10 cellular contexts compared by ENCODE assay signal in the genomic region with DNA sequence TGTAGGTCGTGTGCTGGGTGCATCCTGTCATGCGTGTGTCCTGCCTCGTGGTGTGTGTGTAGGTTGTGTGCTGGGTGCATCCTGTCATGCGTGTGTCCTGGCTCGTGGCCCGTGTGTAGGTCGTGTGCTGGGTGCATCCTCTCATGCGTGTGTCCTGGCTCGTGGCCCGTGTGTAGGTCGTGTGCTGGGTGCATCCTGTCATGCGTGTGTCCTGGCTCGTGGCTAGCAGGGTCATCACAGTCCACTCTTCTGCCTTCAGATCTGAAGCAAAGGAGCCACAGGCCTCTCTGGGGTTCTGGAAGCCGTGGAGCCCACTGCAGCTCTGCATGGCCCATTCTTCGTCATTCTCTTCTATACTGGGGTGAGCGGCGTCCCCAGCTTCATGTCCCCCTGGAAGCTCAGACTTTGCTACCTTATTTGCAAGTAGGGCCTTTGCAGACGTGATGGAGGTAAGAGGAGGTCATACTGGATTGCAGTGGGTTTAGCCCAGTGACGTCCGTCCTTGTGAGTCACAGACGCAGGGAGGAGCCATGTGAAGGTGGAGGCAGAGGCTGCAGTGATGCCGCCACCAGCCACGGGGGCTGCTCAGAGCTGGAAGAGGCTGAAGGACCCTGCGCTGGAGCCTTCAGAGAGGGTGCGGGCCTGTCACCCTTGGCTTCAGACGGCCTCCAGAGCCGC. TPM values are rescaled to one million over a fixed set of nuclear protein-coding genes. Genes with fewer than 3 reads are reported as not detected.
DNase-seq lines count a peak whose midpoint lies in the region; ATAC-seq, FAIRE-seq and TF ChIP-seq lines count a peak whose summit lies in the region.
"Not testable (repeated sequence)": the region's sequence is repeated elsewhere in the genome, so short reads cannot be mapped to it uniquely, and the experiment has no call there.
"Had no signal": no experiment of that assay in that cellular context is flagged by ENCODE, and none has a peak within 500 bp of the region (broad histone marks: within the 10 kb centered on the region; RNA-seq: fewer than 3 reads in every experiment).

No MANE protein-coding gene starts in this region.

- H4K20me1 ChIP-seq in H1 (replicated peaks in 1 of 2; ENCODE audit: control insufficient read depth in 1 of 2, insufficient read depth in 2 of 2, low read length in 2 of 2) = not testable (repeated sequence)

- ATAC-seq in left lobe of liver; aorta (ENCODE audit: low FRiP score): not testable (repeated sequence)

- peak overlapping the region; percentile 35; the same call in 1 of the 2 replicates for H4K8ac ChIP-seq in H1 (ENCODE audit: extremely low read depth, insufficient read depth, low read length)
- H4K8ac ChIP-seq in neuronal stem cell (ENCODE audit: low read depth, low read length) = not testable (repeated sequence)

- not testable (repeated sequence) for FAIRE-seq in H1 (lab: Jason Lieb, UNC)

- not testable (repeated sequence) for H3K4me2 ChIP-seq in H1 (ENCODE audit: insufficient read depth in 1 of 2, low read depth in 2 of 2, low read length in 2 of 2); neuronal stem cell (ENCODE audit: insufficient read depth, low read length, poor library complexity, severe bottlenecking)

- not testable (repeated sequence) for H3K36me3 ChIP-seq in H1 (ENCODE audit: control insufficient read depth in 2 of 4, insufficient read depth in 4 of 4, low read length in 3 of 4); neuronal stem cell (replicated peaks in 1 of 2; ENCODE audit: control insufficient read depth in 2 of 2, insufficient read depth in 2 of 2, low read length in 2 of 2); aorta (ENCODE audit: control insufficient read depth in 1 of 2, insufficient read depth in 2 of 2, low read length in 1 of 2)

- not testable (repeated sequence) for H3K4me1 ChIP-seq in H1 (replicated peaks in 1 of 4; ENCODE audit: control insufficient read depth in 3 of 4, insufficient read depth in 4 of 4, low read length in 3 of 4); neuronal stem cell (ENCODE audit: control insufficient read depth in 2 of 2, insufficient read depth in 1 of 2, low read depth in 1 of 2, low read length in 2 of 2); aorta (ENCODE audit: control insufficient read depth in 1 of 2, insufficient read depth in 2 of 2, low read length in 2 of 2)

- not testable (repeated sequence) for H3K27me3 Mint-ChIP-seq in activated CD4-positive, alpha-beta memory T cell treated with anti-CD3 and anti-CD28 coated beads, Interleukin-2, amount 10 ng/mL, durations not matched to agents 7 days and 5 days

- H3K23me2 ChIP-seq in H1 (ENCODE audit: low read depth, low read length) = not testable (repeated sequence)

- H3K27me3 ChIP-seq in H1 (replicated peaks in 1 of 4; ENCODE audit: control insufficient read depth in 3 of 4, extremely low read depth in 1 of 4, insufficient read depth in 3 of 4, low read length in 3 of 4); neuronal stem cell (ENCODE audit: control insufficient read depth in 3 of 3, insufficient read depth in 3 of 3, low read depth in 1 of 3, low read length in 3 of 3); aorta (ENCODE audit: control insufficient read depth in 1 of 2, insufficient read depth in 2 of 2, low read length in 1 of 2): not testable (repeated sequence)

- H2AK5ac ChIP-seq in H1 (ENCODE audit: low read depth, low read length) = 0 out of 2 replicates have a peak overlapping the region, but pooled peaks have one; percentile 65
- not testable (repeated sequence) for H2AK5ac ChIP-seq in neuronal stem cell (ENCODE audit: low read depth, low read length)

- TF ChIP-seq POLR2A in H1 (IDR thresholded peaks at IDR 0.05; ENCODE audit: control extremely low read depth in 1 of 2, low read depth in 2 of 2, low read length in 2 of 2) = not testable (repeated sequence)

- not testable (repeated sequence) for H4K91ac ChIP-seq in H1 (replicated peaks; ENCODE audit: insufficient read length, low read length); neuronal stem cell (ENCODE audit: low read depth, low read length, poor library complexity)

- H3K9ac ChIP-seq in H1 (replicated peaks in 1 of 4; ENCODE audit: extremely low read depth in 1 of 4, low read depth in 3 of 4, low read length in 3 of 4); neuronal stem cell (ENCODE audit: low read depth, low read length, poor library complexity): not testable (repeated sequence)

- not testable (repeated sequence) for H2BK120ac ChIP-seq in H1 (replicated peaks; ENCODE audit: low read depth, low read length); neuronal stem cell (ENCODE audit: low read depth, low read length)

- not testable (repeated sequence) for H3K4me3 Mint-ChIP-seq in activated CD4-positive, alpha-beta memory T cell treated with anti-CD3 and anti-CD28 coated beads, Interleukin-2, amount 10 ng/mL, durations not matched to agents 7 days and 5 days

- H3K18ac ChIP-seq in H1 (ENCODE audit: extremely low read depth, low read length) = not testable (repeated sequence)
- peak overlapping the region; percentile 91 for H3K18ac ChIP-seq in neuronal stem cell (ENCODE audit: low read length)

- not testable (repeated sequence) for H2BK20ac ChIP-seq in H1 (ENCODE audit: low read length)

- peaks cover 10% of the 10 kb centered on the region for H3K36me3 Mint-ChIP-seq in activated CD4-positive, alpha-beta memory T cell treated with anti-CD3 and anti-CD28 coated beads, Interleukin-2, amount 10 ng/mL, durations not matched to agents 7 days and 5 days (ENCODE audit: low read depth)

- not testable (repeated sequence) for H2BK15ac ChIP-seq in H1 (ENCODE audit: low read length)
- H2BK15ac ChIP-seq in neuronal stem cell (ENCODE audit: low read length) = peak overlapping the region; percentile 81

- H3K79me1 ChIP-seq in H1 (ENCODE audit: low read depth, low read length); neuronal stem cell (ENCODE audit: low read depth, low read length): not testable (repeated sequence)

- H3K14ac ChIP-seq in H1 (ENCODE audit: insufficient read length) = not testable (repeated sequence)
- H3K14ac ChIP-seq in neuronal stem cell (ENCODE audit: low read length) = peak overlapping the region; percentile 1

- not testable (repeated sequence) for H3K27ac ChIP-seq in H1 (ENCODE audit: low read depth, low read length); neuronal stem cell (replicated peaks; ENCODE audit: low read length); aorta (ENCODE audit: low read depth in 1 of 2, low read length in 2 of 2)

- 85% methylated on average over 27 of the region's 27 CpGs; no CpG with 5 or more reads in 1 of the 2 experiments for WGBS in H1 (ENCODE audit: extremely low coverage in 1 of 2, insufficient coverage in 1 of 2, insufficient read length in 1 of 2, insufficient replicate concordance in 2 of 2, low coverage in 1 of 2, low lambda C conversion rate in 2 of 2, missing lambda C conversion rate in 1 of 2), 2 experiments
- no CpG with 5 or more reads among the region's 27 CpGs for WGBS in neuronal stem cell (ENCODE audit: extremely low coverage in 2 of 2, insufficient read length in 2 of 2, insufficient replicate concordance in 1 of 2), 2 donors
- 85 to 87% methylated on average over 27 of the region's 27 CpGs for WGBS in aorta, 2 donors

- H2BK5ac ChIP-seq in H1 (ENCODE audit: low read depth, low read length) (peak overlapping the region; percentile 66; the same call in 1 of the 2 replicates), neuronal stem cell (ENCODE audit: low read length) (peak overlapping the region; percentile 24)

- TF ChIP-seq CTCF in H1 (IDR thresholded peaks at IDR 0.05; ENCODE audit: control extremely low read depth in 1 of 3, insufficient read depth in 1 of 3, low read depth in 1 of 3, low read length in 3 of 3) = not testable (repeated sequence)

- intact Hi-C loops in aorta (cut with DNase I) = not testable (repeated sequence)

- H3K4me3 ChIP-seq in H1 (ENCODE audit: extremely low read depth in 1 of 4, insufficient read depth in 2 of 4, low read depth in 3 of 4, low read length in 4 of 4); neuronal stem cell (ENCODE audit: low read length in 2 of 2); aorta (ENCODE audit: low read length in 2 of 2): not testable (repeated sequence)

- not testable (repeated sequence) for H3K9me3 ChIP-seq in H1 (ENCODE audit: insufficient read depth in 2 of 2, low read depth in 1 of 2, low read length in 1 of 2); neuronal stem cell (replicated peaks in 1 of 2; ENCODE audit: control insufficient read depth in 2 of 2, insufficient read depth in 1 of 2, low read depth in 1 of 2, low read length in 2 of 2); aorta (ENCODE audit: control insufficient read depth, low read length)

- H4K5ac ChIP-seq in H1 (ENCODE audit: insufficient read length, low read depth, low read length) = not testable (repeated sequence)

- CTCF ChIA-PET in activated CD4-positive, alpha-beta memory T cell treated with anti-CD3 and anti-CD28 coated beads, Interleukin-2, amount 10 ng/mL, durations not matched to agents 7 days and 5 days (lab: Charles Lee); H1 (lab: Charles Lee; ENCODE audit: partially characterized antibody): not testable (repeated sequence)

- not testable (repeated sequence) for TF ChIP-seq EP300 in H1 (IDR thresholded peaks at IDR 0.05; ENCODE audit: borderline replicate concordance in 1 of 2, low read depth in 2 of 2, low read length in 2 of 2)

- not testable (repeated sequence) for H3K4ac ChIP-seq in H1 (replicated peaks; ENCODE audit: insufficient read length, low read depth, low read length); neuronal stem cell (ENCODE audit: low read length)

- TF ChIP-seq RAD21 in H1 (IDR thresholded peaks at IDR 0.05 in 1 of 2, conservative IDR thresholded peaks at IDR 0.05 in 1 of 2; ENCODE audit: low read depth in 2 of 2, low read length in 2 of 2) = not testable (repeated sequence)

- DNase-seq in DMS53 (lab: John Stamatoyannopoulos, UW) = peak; percentile 56
- peak; percentile 13 for DNase-seq in activated CD4-positive, alpha-beta memory T cell treated with anti-CD3 and anti-CD28 coated beads, Interleukin-2, amount 10 ng/mL, durations not matched to agents 7 days and 5 days
- DNase-seq in H1 (ENCODE audit: low read depth in 1 of 2, low spot score in 2 of 2); neuronal stem cell (ENCODE audit: low spot score): not testable (repeated sequence)
- DNase-seq in left lobe of liver (ENCODE audit: low spot score) = peak; percentile 52
- peak; percentile 38 to 63 for DNase-seq in aorta

- POLR2A ChIA-PET in activated CD4-positive, alpha-beta memory T cell treated with anti-CD3 and anti-CD28 coated beads, Interleukin-2, amount 10 ng/mL, durations not matched to agents 7 days and 5 days (lab: Charles Lee) = not testable (repeated sequence)
- POLR2A ChIA-PET in H1 (lab: Charles Lee; ENCODE audit: partially characterized antibody) = interaction anchor here (0.7 to 1.4 kb wide), 2 partner anchors 16 to 24 kb away, joined by 3 read pairs; no protein-coding TSS in a partner anchor

- peaks cover 14% of the 10 kb centered on the region for H3K9me3 Mint-ChIP-seq in activated CD4-positive, alpha-beta memory T cell treated with anti-CD3 and anti-CD28 coated beads, Interleukin-2, amount 10 ng/mL, durations not matched to agents 7 days and 5 days

- H3K27ac Mint-ChIP-seq in activated CD4-positive, alpha-beta memory T cell treated with anti-CD3 and anti-CD28 coated beads, Interleukin-2, amount 10 ng/mL, durations not matched to agents 7 days and 5 days = not testable (repeated sequence)

- H2BK12ac ChIP-seq in H1 (ENCODE audit: low read depth, low read length) = 0 out of 2 replicates have a peak overlapping the region, but pooled peaks have one; percentile 9
- H2BK12ac ChIP-seq in neuronal stem cell (ENCODE audit: low read length) = not testable (repeated sequence)

- not testable (repeated sequence) for H3K23ac ChIP-seq in H1 (ENCODE audit: insufficient read length)
- peak overlapping the region; percentile 55 for H3K23ac ChIP-seq in neuronal stem cell (ENCODE audit: low read depth, low read length, poor library complexity)

- peaks cover 19% of the 10 kb centered on the region for H3K4me1 Mint-ChIP-seq in activated CD4-positive, alpha-beta memory T cell treated with anti-CD3 and anti-CD28 coated beads, Interleukin-2, amount 10 ng/mL, durations not matched to agents 7 days and 5 days

- H3K79me2 ChIP-seq in H1 (ENCODE audit: control insufficient read depth in 1 of 2, insufficient read depth in 2 of 2, low read length in 2 of 2) = not testable (repeated sequence)

- not testable (repeated sequence) for H2AFZ ChIP-seq in H1 (ENCODE audit: low read length); neuronal stem cell (ENCODE audit: low read length)

- not testable (repeated sequence) for H3K56ac ChIP-seq in H1 (replicated peaks; ENCODE audit: insufficient read length, low read depth, low read length)

RNA-seq across cellular contexts. Expression of a gene that starts 11.1 kb away (rescaled TPM):
- total RNA-seq in activated CD4-positive, alpha-beta memory T cell treated with anti-CD3 and anti-CD28 coated beads, Interleukin-2, amount 10 ng/mL, durations not matched to agents 7 days and 5 days = under 1 TPM; 0.38 to 0.43 TPM
- 0.50 and 0.82 TPM in 2 replicates for total RNA-seq in H1 (2021; fragmentation: NEBNext Ultra II Directional; extraction: Animal tissue kit (Norgen Biotek cat#: 25700))
- polyA plus RNA-seq in H1 (2011; rRNA removed) (0.32 and 0.89 TPM in 2 replicates), aorta (1 to 10 TPM in 1 of 2 donors, not detected in 1; 6.4 TPM)
- 0.45 TPM for polyA plus RNA-seq in H1 (2011; cell fraction: cytosol; rRNA removed)
- polyA plus RNA-seq in H1 (2011; cell fraction: nucleus; rRNA removed) = 2.0 TPM
- 0.23 to 0.82 TPM (median 0.62 TPM) in 3 of 4 replicates, not detected in the other for polyA plus RNA-seq in H1 (2012, experiment 1 of 2)
- polyA plus RNA-seq in H1 (2012, experiment 2 of 2) = 0.28 TPM
- 0.39 TPM for polyA plus RNA-seq in H1 (2013, experiment 1 of 2)
- 0.07 TPM for polyA plus RNA-seq in H1 (2013, experiment 2 of 2)
- polyA minus RNA-seq in H1 (2011; rRNA and poly(A)+ RNA removed) = not detected in 2 replicates
- polyA minus RNA-seq in H1 (2011; cell fraction: cytosol; rRNA and poly(A)+ RNA removed) = not detected
- 0.50 TPM for polyA minus RNA-seq in H1 (2011; cell fraction: nucleus; rRNA and poly(A)+ RNA removed)
- total RNA-seq in left lobe of liver (109 TPM), aorta (under 1 TPM in 1 of 2 donors, not detected in 1; 0.26 TPM)
- polyA plus RNA-seq in neuronal stem cell (2013, experiment 1 of 2) = 0.45 TPM
- 0.37 TPM for polyA plus RNA-seq in neuronal stem cell (2013, experiment 2 of 2)
- total RNA-seq: CD8-positive, alpha-beta memory T cell; PC-3 had no signal
- polyA plus RNA-seq: CD8-positive, alpha-beta memory T cell had no signal

RNA-seq across cellular contexts. Expression of a gene that starts 38.6 kb away (rescaled TPM):
- total RNA-seq in activated CD4-positive, alpha-beta memory T cell treated with anti-CD3 and anti-CD28 coated beads, Interleukin-2, amount 10 ng/mL, durations not matched to agents 7 days and 5 days = 10 to 100 TPM; 17.2 to 17.9 TPM
- 0.48 and 0.73 TPM in 2 replicates for total RNA-seq in H1 (2021; fragmentation: NEBNext Ultra II Directional; extraction: Animal tissue kit (Norgen Biotek cat#: 25700))
- polyA plus RNA-seq in H1 (2011; rRNA removed) (1.1 and 1.5 TPM in 2 replicates), aorta (not detected)
- 1.1 TPM for polyA plus RNA-seq in H1 (2011; cell fraction: cytosol; rRNA removed)
- polyA plus RNA-seq in H1 (2011; cell fraction: nucleus; rRNA removed) = 1.8 TPM
- 0.37 to 0.80 TPM (median 0.56 TPM) in 4 replicates for polyA plus RNA-seq in H1 (2012, experiment 1 of 2)
- 0.41 TPM for polyA plus RNA-seq in H1 (2012, experiment 2 of 2)
- 1.5 TPM for polyA plus RNA-seq in H1 (2013, experiment 1 of 2)
- polyA plus RNA-seq in H1 (2013, experiment 2 of 2) = 1.5 TPM
- 0.22 and 0.24 TPM in 2 replicates for polyA minus RNA-seq in H1 (2011; rRNA and poly(A)+ RNA removed)
- 2.5 TPM for polyA minus RNA-seq in H1 (2011; cell fraction: cytosol; rRNA and poly(A)+ RNA removed)
- polyA minus RNA-seq in H1 (2011; cell fraction: nucleus; rRNA and poly(A)+ RNA removed) = 0.30 TPM
- total RNA-seq in left lobe of liver (0.18 TPM), aorta (under 1 TPM; 0.39 to 0.75 TPM)
- polyA plus RNA-seq in neuronal stem cell (2013, experiment 1 of 2) = not detected
- not detected for polyA plus RNA-seq in neuronal stem cell (2013, experiment 2 of 2)
- total RNA-seq: PC-3 had no signal
- polyA plus RNA-seq: A549 had no signal

RNA-seq across cellular contexts. Expression of a gene that starts 43.5 kb away (rescaled TPM):
- under 1 TPM; 0.23 to 0.58 TPM for total RNA-seq in activated CD4-positive, alpha-beta memory T cell treated with anti-CD3 and anti-CD28 coated beads, Interleukin-2, amount 10 ng/mL, durations not matched to agents 7 days and 5 days
- not detected in 2 replicates for total RNA-seq in H1 (2021; fragmentation: NEBNext Ultra II Directional; extraction: Animal tissue kit (Norgen Biotek cat#: 25700))
- polyA plus RNA-seq in H1 (2011; rRNA removed) (0.14 TPM in 1 of 2 replicates, not detected in the other), aorta (not detected)
- 0.06 TPM for polyA plus RNA-seq in H1 (2011; cell fraction: cytosol; rRNA removed)
- 0.44 TPM for polyA plus RNA-seq in H1 (2011; cell fraction: nucleus; rRNA removed)
- 0.15 to 0.21 TPM (median 0.17 TPM) in 3 of 4 replicates, not detected in the other for polyA plus RNA-seq in H1 (2012, experiment 1 of 2)
- polyA plus RNA-seq in H1 (2012, experiment 2 of 2) = not detected
- polyA plus RNA-seq in H1 (2013, experiment 1 of 2) = 0.12 TPM
- polyA plus RNA-seq in H1 (2013, experiment 2 of 2) = 0.09 TPM
- polyA minus RNA-seq in H1 (2011; rRNA and poly(A)+ RNA removed) = 0.13 TPM in 1 of 2 replicates, not detected in the other
- not detected for polyA minus RNA-seq in H1 (2011; cell fraction: cytosol; rRNA and poly(A)+ RNA removed)
- polyA minus RNA-seq in H1 (2011; cell fraction: nucleus; rRNA and poly(A)+ RNA removed) = 0.90 TPM
- total RNA-seq in left lobe of liver (0.55 TPM), aorta (not detected)
- 0.45 TPM for polyA plus RNA-seq in neuronal stem cell (2013, experiment 1 of 2)
- polyA plus RNA-seq in neuronal stem cell (2013, experiment 2 of 2) = 0.47 TPM
- total RNA-seq: PC-3 had no signal
- polyA plus RNA-seq: CD8-positive, alpha-beta memory T cell had no signal

RNA-seq across cellular contexts. Expression of a gene that starts 49.4 kb away (rescaled TPM):
- under 1 TPM in 1 of 2 experiments, not detected in 1; 0.13 TPM for total RNA-seq in activated CD4-positive, alpha-beta memory T cell treated with anti-CD3 and anti-CD28 coated beads, Interleukin-2, amount 10 ng/mL, durations not matched to agents 7 days and 5 days
- total RNA-seq in H1 (2021; fragmentation: NEBNext Ultra II Directional; extraction: Animal tissue kit (Norgen Biotek cat#: 25700)) = not detected in 2 replicates
- polyA plus RNA-seq in H1 (2011; rRNA removed) (0.03 TPM in 1 of 2 replicates, not detected in the other), aorta (not detected)
- polyA plus RNA-seq in H1 (2011; cell fraction: cytosol; rRNA removed) = not detected
- not detected for polyA plus RNA-seq in H1 (2011; cell fraction: nucleus; rRNA removed)
- not detected in 4 replicates for polyA plus RNA-seq in H1 (2012, experiment 1 of 2)
- not detected for polyA plus RNA-seq in H1 (2012, experiment 2 of 2)
- not detected for polyA plus RNA-seq in H1 (2013, experiment 1 of 2)
- not detected for polyA plus RNA-seq in H1 (2013, experiment 2 of 2)
- not detected in 2 replicates for polyA minus RNA-seq in H1 (2011; rRNA and poly(A)+ RNA removed)
- polyA minus RNA-seq in H1 (2011; cell fraction: cytosol; rRNA and poly(A)+ RNA removed) = not detected
- not detected for polyA minus RNA-seq in H1 (2011; cell fraction: nucleus; rRNA and poly(A)+ RNA removed)
- total RNA-seq in left lobe of liver (not detected), aorta (not detected)
- not detected for polyA plus RNA-seq in neuronal stem cell (2013, experiment 1 of 2)
- not detected for polyA plus RNA-seq in neuronal stem cell (2013, experiment 2 of 2)
- total RNA-seq: GM23338, PC-3 had no signal
- polyA plus RNA-seq: A549, GM23338 had no signal

Comparison
In these comparisons a context has a peak if more than half of its experiments do, and no peak if none do; other contexts are left out.
1. RNA of a gene that starts 11.1 kb away (total RNA-seq): 109 TPM in left lobe of liver (single experiment); 0.50 to 0.82 TPM in H1, 0.38 to 0.43 TPM in activated CD4-positive, alpha-beta memory T cell treated with anti-CD3 and anti-CD28 coated beads, Interleukin-2, amount 10 ng/mL, durations not matched to agents 7 days and 5 days and 0.26 TPM in aorta; every median in the first group is over 10 times any median in the second.
2. RNA of a gene that starts 38.6 kb away (total RNA-seq): 17.2 to 17.9 TPM in activated CD4-positive, alpha-beta memory T cell treated with anti-CD3 and anti-CD28 coated beads, Interleukin-2, amount 10 ng/mL, durations not matched to agents 7 days and 5 days; 0.39 to 0.75 TPM in aorta, 0.48 to 0.73 TPM in H1 and 0.18 TPM in left lobe of liver (single experiment); every median in the first group is over 10 times any median in the second.